In genomic region chr15:74419432-74419831, GRCh38 we compare ENCODE assay signal across 21 cellular contexts. TPM values are rescaled to one million over a fixed set of nuclear protein-coding genes. Genes with fewer than 3 reads are reported as not detected.
DNase-seq lines count a peak whose midpoint lies in the region; ATAC-seq and TF ChIP-seq lines count a peak whose summit lies in the region.
"Had no signal": no experiment of that assay in that cellular context is flagged by ENCODE, and none has a peak within 500 bp of the region (broad histone marks: within the 10 kb centered on the region; RNA-seq: fewer than 3 reads in every experiment).

No MANE protein-coding gene starts in this region.

- no peak for TF ChIP-seq POLR2A in breast epithelium (IDR thresholded peaks at IDR 0.05)

- H3K4me1 ChIP-seq in mammary epithelial cell (ENCODE audit: insufficient read depth, low read length): peaks cover 90% of the 10 kb centered on the region
- H3K4me1 ChIP-seq in breast epithelium: peaks cover 0 to 10% of the 10 kb centered on the region in 2 donors
- peaks cover 74% of the 10 kb centered on the region for H3K4me1 ChIP-seq in RWPE2 (ENCODE audit: insufficient read depth, poor library complexity, severe bottlenecking)
- H3K4me1 ChIP-seq: colonic mucosa had no signal

- DNase-seq in mammary epithelial cell (no peak), breast epithelium (ENCODE audit: low spot score in 2 of 2) (no peak), RWPE2 (ENCODE audit: low spot score) (no peak), epithelial cell of prostate (ENCODE audit: low read depth, low spot score) (no peak), HT-29 (ENCODE audit: low spot score) (no peak), NCI-H1105 treated with DMSO at 0.1 percent for 48 hours (lab: John Stamatoyannopoulos, UW) (no peak)
- no peak for DNase-seq in activated CD4-positive, CD25-positive, alpha-beta regulatory T cell treated with anti-CD3 and anti-CD28 coated beads, Interleukin-2, amount 50 U/mL, for 72 hours
- DNase-seq: activated effector memory CD4-positive, alpha-beta T cell treated with anti-CD3 and anti-CD28 coated beads, Interleukin-2, amount 50 U/mL, for 16 hours; CD4-positive, alpha-beta memory T cell; colonic mucosa; islet precursor cell; Kasumi-1; naive B cell; NCI-H1092 treated with DMSO at 0.1 percent for 48 hours; NCI-H526; OCI-M1; T-helper 9 cell; upper lobe of right lung had no signal

- H3K9me3 ChIP-seq in mammary epithelial cell (replicated peaks; ENCODE audit: insufficient read depth, low read length): no peaks in the 10 kb centered on the region
- H3K9me3 ChIP-seq in breast epithelium: no peaks in the 10 kb centered on the region
- no peaks in the 10 kb centered on the region for H3K9me3 ChIP-seq in RWPE2 (ENCODE audit: severe bottlenecking)
- H3K9me3 ChIP-seq: colonic mucosa, upper lobe of right lung had no signal

- H3K79me2 ChIP-seq in mammary epithelial cell (ENCODE audit: insufficient read depth, low read length): peaks cover 87% of the 10 kb centered on the region
- H3K79me2 ChIP-seq: hepatocyte had no signal

- dilution Hi-C loops in mammary epithelial cell (cut with HindIII; ENCODE audit: low sequenced_read_pairs): loop anchor here (5.0 kb wide), 1 partner anchor 47 kb away; no protein-coding TSS in a partner anchor

- ATAC-seq in RWPE2 (ENCODE audit: low read depth): no peak

- in situ Hi-C loops in mammary epithelial cell (cut with MboI; ENCODE audit: low sequenced_read_pairs in 2 of 2): no loop called here

- intact Hi-C loops in mammary epithelial cell (cut with micrococcal nuclease) (no loop called here), breast epithelium (cut with DNase I; ENCODE audit: low total_unique reads) (no loop called here)

- H2AFZ ChIP-seq in mammary epithelial cell (ENCODE audit: low read depth, low read length): no peak overlapping the region
- H2AFZ ChIP-seq: hepatocyte had no signal

- peaks cover 7% of the 10 kb centered on the region for H3K36me3 ChIP-seq in mammary epithelial cell (ENCODE audit: insufficient read depth, low read length)
- H3K36me3 ChIP-seq in breast epithelium: no peaks in the 10 kb centered on the region
- peaks cover 33% of the 10 kb centered on the region for H3K36me3 ChIP-seq in RWPE2 (ENCODE audit: low read depth)
- H3K36me3 ChIP-seq: colonic mucosa, upper lobe of right lung had no signal

- no TSS peak for BruUV-seq in mammary epithelial cell (replicated peaks; lab: Mats Ljungman, UMichigan)

- H3K9ac ChIP-seq in mammary epithelial cell (ENCODE audit: insufficient read depth, low read length): peak overlapping the region; percentile 25

- H3K4me2 ChIP-seq in mammary epithelial cell (ENCODE audit: insufficient read depth, low read depth, low read length): no peak overlapping the region

- H4K20me1 ChIP-seq in mammary epithelial cell (ENCODE audit: insufficient read depth, low read length): no peaks in the 10 kb centered on the region

- TF ChIP-seq CTCF in mammary epithelial cell (conservative IDR thresholded peaks at IDR 0.05 in 1 of 2, IDR thresholded peaks at IDR 0.05 in 1 of 2; ENCODE audit: extremely low read depth in 1 of 2, insufficient read depth in 1 of 2, low read depth in 1 of 2, low read length in 2 of 2) (no peak), breast epithelium (IDR thresholded peaks at IDR 0.05) (no peak), RWPE2 (IDR thresholded peaks at IDR 0.05; ENCODE audit: poor library complexity, severe bottlenecking) (no peak)

- H3K27ac ChIP-seq in mammary epithelial cell (ENCODE audit: insufficient read depth, low read depth, low read length): no peak overlapping the region
- H3K27ac ChIP-seq in breast epithelium: no peak overlapping the region
- peak overlapping the region; percentile 95 for H3K27ac ChIP-seq in RWPE2 (ENCODE audit: poor library complexity, severe bottlenecking)
- H3K27ac ChIP-seq in epithelial cell of prostate: peak overlapping the region; percentile 88
- peak overlapping the region; percentile 99 for H3K27ac ChIP-seq in temporal lobe (ENCODE audit: low read depth, low read length)
- H3K27ac ChIP-seq: colonic mucosa, hepatocyte, upper lobe of right lung had no signal

- CTCF ChIA-PET in mammary epithelial cell (lab: Charles Lee; ENCODE audit: low non-redundant PET): no interaction called here

- 100% methylated on average over 3 of the region's 4 CpGs for WGBS in mammary epithelial cell (ENCODE audit: low coverage, missing lambda C conversion rate)

- H3K27me3 ChIP-seq in mammary epithelial cell (ENCODE audit: insufficient read depth, low read length): no peaks in the 10 kb centered on the region
- no peaks in the 10 kb centered on the region for H3K27me3 ChIP-seq in breast epithelium
- no peaks in the 10 kb centered on the region for H3K27me3 ChIP-seq in RWPE2 (ENCODE audit: insufficient read depth, poor library complexity, severe bottlenecking)
- H3K27me3 ChIP-seq: colonic mucosa, hepatocyte, upper lobe of right lung had no signal

- H3K4me3 ChIP-seq in mammary epithelial cell (replicated peaks in 1 of 3; ENCODE audit: insufficient read depth in 1 of 3, low read depth in 2 of 3, low read length in 3 of 3) (no peak overlapping the region), breast epithelium (no peak overlapping the region), RWPE2 (ENCODE audit: severe bottlenecking) (no peak overlapping the region)
- H3K4me3 ChIP-seq: colonic mucosa, hepatocyte, upper lobe of right lung had no signal

RNA-seq across cellular contexts. Expression of gene SEMA7A, which starts 14.3 kb away (rescaled TPM):
- total RNA-seq in mammary epithelial cell (10 to 100 TPM in 1 of 2 donors, 1 to 10 TPM in 1; 4.2 to 17.5 TPM), breast epithelium (1 to 10 TPM in 1 of 3 donors, under 1 TPM in 2; 0.80 to 1.3 (median 0.88) TPM), temporal lobe (25.8 TPM)
- 10.0 TPM for polyA plus RNA-seq in mammary epithelial cell
- 10.5 TPM for polyA minus RNA-seq in mammary epithelial cell
- 1.1 and 1.3 TPM in 2 replicates for total RNA-seq in HT-29 (2014; rRNA removed; shearing (Covaris generic))

RNA-seq across cellular contexts. Expression of gene UBL7, which starts 41.5 kb away (rescaled TPM):
- 10 to 100 TPM; 36.4 to 41.7 TPM for total RNA-seq in mammary epithelial cell
- polyA plus RNA-seq in mammary epithelial cell: 42.9 TPM
- polyA minus RNA-seq in mammary epithelial cell: 43.0 TPM
- 10 to 100 TPM; 39.0 to 48.9 (median 44.5) TPM for total RNA-seq in breast epithelium
- 16.5 TPM for total RNA-seq in temporal lobe
- total RNA-seq in HT-29 (2014; rRNA removed; shearing (Covaris generic)): 45.1 and 57.1 TPM in 2 replicates

RNA-seq across cellular contexts. Expression of gene CYP11A1, which starts 52.0 kb away (rescaled TPM):
- total RNA-seq in mammary epithelial cell (1 to 10 TPM in 1 of 2 donors, not detected in 1; 2.3 TPM), breast epithelium (1 to 10 TPM; 1.1 to 4.6 (median 1.3) TPM), temporal lobe (not detected)
- polyA plus RNA-seq in mammary epithelial cell: not detected
- not detected for polyA minus RNA-seq in mammary epithelial cell
- not detected in 2 replicates for total RNA-seq in HT-29 (2014; rRNA removed; shearing (Covaris generic))
- total RNA-seq: CD4-positive, alpha-beta memory T cell; SK-MEL-5 had no signal
- polyA plus RNA-seq: CD4-positive, alpha-beta memory T cell had no signal

Comparison
In these comparisons a context has a peak if more than half of its experiments do, and no peak if none do; other contexts are left out.
1. H3K27ac ChIP-seq: peak in RWPE2 (single experiment), epithelial cell of prostate (single experiment) and temporal lobe (single experiment); none in mammary epithelial cell (single experiment) and breast epithelium (0 of 2).